Comparison of ENCODE assay signal across 8 cellular contexts in the genomic region with DNA sequence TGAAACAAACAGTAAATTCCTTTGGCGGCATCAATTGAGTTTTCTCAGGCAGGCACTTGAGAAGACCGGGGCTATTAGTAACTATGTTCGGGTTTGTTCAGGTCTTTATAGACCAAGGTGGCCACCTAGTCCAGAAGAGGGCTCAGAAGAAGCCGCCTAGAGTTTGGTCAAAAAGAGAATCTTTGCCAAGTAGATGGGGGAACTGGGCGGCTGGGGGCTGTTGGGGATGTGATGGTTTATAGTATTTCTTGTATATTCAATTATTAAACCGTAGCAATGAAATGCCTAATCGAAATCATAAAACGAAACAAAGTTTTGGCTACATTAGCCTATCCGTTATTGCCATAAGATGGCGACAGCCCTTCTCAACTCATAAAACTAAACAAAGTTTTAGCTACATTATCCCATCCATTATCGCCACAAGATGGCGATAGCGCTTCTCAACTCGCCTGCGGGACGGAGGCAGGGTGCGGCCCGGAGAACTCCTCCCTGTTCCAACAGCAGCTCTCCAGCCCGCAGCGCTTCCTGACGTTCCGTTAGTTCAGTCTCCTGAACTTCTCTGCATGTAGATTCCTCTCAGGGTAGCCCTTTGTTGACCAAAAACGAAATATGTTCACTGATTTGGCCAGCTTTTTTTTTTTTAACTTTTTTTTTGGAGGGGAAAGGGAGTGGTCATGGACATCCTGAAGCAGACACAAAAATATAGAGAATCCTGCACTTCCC.
DNase-seq lines count a peak whose midpoint lies in the region; ATAC-seq and TF ChIP-seq lines count a peak whose summit lies in the region.

No MANE protein-coding gene starts in this region.

- WGBS in tibial nerve, 2 donors: 18 to 19% methylated on average over 23 of the region's 23 CpGs

- DNase-seq in CD4-positive, alpha-beta T cell: peak; percentile 65 to 79 (median 74)
- DNase-seq in HL-60 (ENCODE audit: low read depth in 1 of 2, low spot score in 1 of 2): peak; percentile 83 to 92
- peak; percentile 80 to 87 for DNase-seq in SHP77 (lab: John Stamatoyannopoulos, UW)
- DNase-seq in activated gamma-delta T cell treated with Interleukin-2 at 50 U/mL for 16 hours: peak; percentile 83
- DNase-seq in germinal center (ENCODE audit: low spot score): peak; percentile 75
- DNase-seq in osteocyte (ENCODE audit: extremely low spot score, unreplicated experiment): peak; percentile 95
- DNase-seq in tibial nerve (ENCODE audit: low spot score in 2 of 2): peak; percentile 80 to 94

- peak; percentile 75 for ATAC-seq in CD4-positive, alpha-beta T cell (ENCODE audit: poor library complexity)
- ATAC-seq in GM19395 (IDR thresholded peaks at IDR 0.05; ENCODE audit: unreplicated experiment): peak; percentile 55

- H3K36me3 ChIP-seq in tibial nerve: no peaks in the 10 kb centered on the region

- POLR2A ChIA-PET in CD4-positive, alpha-beta T cell (lab: Charles Lee): interaction anchor here (0.6 to 2.9 kb wide), 24 partner anchors 12 to 1003 kb away, joined by 3 to 49 read pairs (median 4); a partner anchor contains a TSS

- no peaks in the 10 kb centered on the region for H3K27me3 ChIP-seq in CD4-positive, alpha-beta T cell (ENCODE audit: control insufficient read depth, insufficient read depth, low read length)
- no peaks in the 10 kb centered on the region for H3K27me3 ChIP-seq in HL-60 (ENCODE audit: insufficient read depth, poor library complexity, severe bottlenecking)
- no peaks in the 10 kb centered on the region for H3K27me3 ChIP-seq in tibial nerve

- peak overlapping the region; percentile 84 for H3K4me3 Mint-ChIP-seq in CD4-positive, alpha-beta T cell
- peak overlapping the region; percentile 82 for H3K4me3 Mint-ChIP-seq in osteocyte (ENCODE audit: unreplicated experiment)

- H3K27ac ChIP-seq in CD4-positive, alpha-beta T cell (ENCODE audit: low read depth, low read length): no peak overlapping the region
- H3K27ac ChIP-seq in HL-60 (replicated peaks): peak overlapping the region; percentile 62
- H3K27ac ChIP-seq in tibial nerve: peak overlapping the region in 3 of 4 donors; percentile 4 to 83 (median 77)

- H3K27ac Mint-ChIP-seq in CD4-positive, alpha-beta T cell: peak overlapping the region; percentile 65
- peak overlapping the region; percentile 95 for H3K27ac Mint-ChIP-seq in osteocyte (ENCODE audit: unreplicated experiment)

- H3K4me3 ChIP-seq in HL-60 (replicated peaks; ENCODE audit: insufficient read depth, low read length): peak overlapping the region; percentile 18
- peak overlapping the region; percentile 18 to 48 (median 27) for H3K4me3 ChIP-seq in tibial nerve

- no peaks in the 10 kb centered on the region for H3K27me3 Mint-ChIP-seq in CD4-positive, alpha-beta T cell
- no peaks in the 10 kb centered on the region for H3K27me3 Mint-ChIP-seq in osteocyte (ENCODE audit: unreplicated experiment)

- peaks cover 28% of the 10 kb centered on the region for H3K4me1 Mint-ChIP-seq in CD4-positive, alpha-beta T cell (ENCODE audit: low read depth)
- H3K4me1 Mint-ChIP-seq in osteocyte (ENCODE audit: unreplicated experiment): peaks cover 31% of the 10 kb centered on the region

- no peaks in the 10 kb centered on the region for H3K36me3 Mint-ChIP-seq in CD4-positive, alpha-beta T cell (ENCODE audit: low read depth)
- H3K36me3 Mint-ChIP-seq in osteocyte (ENCODE audit: unreplicated experiment): no peaks in the 10 kb centered on the region

- intact Hi-C loops in CD4-positive, alpha-beta T cell (cut with DNase I, micrococcal nuclease): loop anchor here in 1 of 2 experiments (1.0 kb wide), 1 partner anchor 31 kb away; no protein-coding TSS in a partner anchor

- TF ChIP-seq POLR2A in tibial nerve (IDR thresholded peaks at IDR 0.05): no peak

- no peaks in the 10 kb centered on the region for H3K9me3 ChIP-seq in CD4-positive, alpha-beta T cell (ENCODE audit: control insufficient read depth, low read length)
- no peaks in the 10 kb centered on the region for H3K9me3 ChIP-seq in tibial nerve

- H3K4me1 ChIP-seq in tibial nerve: peaks cover 0 to 17% (median 0%) of the 10 kb centered on the region in 4 donors

- CTCF ChIA-PET in CD4-positive, alpha-beta T cell (lab: Charles Lee): interaction anchor here (0.6 to 2.2 kb wide), 30 partner anchors 12 to 1849 kb away, joined by 3 to 29 read pairs (median 4); partner anchors contain the start of genes ZNF184 and ZSCAN26

- TF ChIP-seq CTCF in CD4-positive, alpha-beta T cell (IDR thresholded peaks at IDR 0.05): peak; percentile 95
- TF ChIP-seq CTCF in HL-60 (IDR thresholded peaks at IDR 0.05; ENCODE audit: insufficient read depth, low read length): peak; percentile 67
- TF ChIP-seq CTCF in osteocyte (IDR thresholded peaks at IDR 0.05): peak; percentile 90
- TF ChIP-seq CTCF in tibial nerve (IDR thresholded peaks at IDR 0.05): peak; percentile 72 to 86 (median 82)

- H3K9me3 Mint-ChIP-seq in CD4-positive, alpha-beta T cell: no peaks in the 10 kb centered on the region
- no peaks in the 10 kb centered on the region for H3K9me3 Mint-ChIP-seq in osteocyte (ENCODE audit: unreplicated experiment)

- TF ChIP-seq EP300 in tibial nerve (IDR thresholded peaks at IDR 0.05): peak; percentile 34 to 72
